ENCODE assay signal across 29 cellular contexts in genomic region chr7:48177271-48177670, GRCh38. TPM values are rescaled to one million over a fixed set of nuclear protein-coding genes. Genes with fewer than 3 reads are reported as not detected.
"Had no signal": no experiment of that assay in that cellular context is flagged by ENCODE, and none has a peak within 500 bp of the region (broad histone marks: within the 10 kb centered on the region; RNA-seq: fewer than 3 reads in every experiment).

No MANE protein-coding gene starts in this region.

- H3K27ac Mint-ChIP-seq: immature natural killer cell; naive thymus-derived CD8-positive, alpha-beta T cell; nephron; stimulated activated naive CD8-positive, alpha-beta T cell treated with anti-CD3 and anti-CD28 coated beads, Interleukin-15, Interleukin-2, amounts not matched to agents 100 ng/mL and 50 ng/mL, for 24 hours; type B pancreatic cell had no signal

- H3K4me1 Mint-ChIP-seq: immature natural killer cell; naive thymus-derived CD8-positive, alpha-beta T cell; nephron; neural crest cell had no signal

- H3K4me3 Mint-ChIP-seq: immature natural killer cell; naive thymus-derived CD8-positive, alpha-beta T cell; nephron; neural crest cell; stimulated activated naive CD8-positive, alpha-beta T cell treated with anti-CD3 and anti-CD28 coated beads, Interleukin-15, Interleukin-2, amounts not matched to agents 100 ng/mL and 50 ng/mL, for 24 hours; type B pancreatic cell had no signal

- H3K9ac ChIP-seq: parathyroid adenoma had no signal

- H3K36me3 ChIP-seq: left lung, lower lobe of right lung, right atrium auricular region, right lobe of liver, suprapubic skin, thoracic aorta, tibial nerve, vagina had no signal

- H3K36me3 Mint-ChIP-seq: immature natural killer cell; naive thymus-derived CD8-positive, alpha-beta T cell; type B pancreatic cell had no signal

- H3K4me1 ChIP-seq: left lung, lower lobe of right lung, parathyroid adenoma, right atrium auricular region, right lobe of liver, suprapubic skin, tibial nerve, vagina had no signal

- H3K4me3 ChIP-seq: left lung, lower lobe of right lung, right atrium auricular region, right lobe of liver, smooth muscle cell, suprapubic skin, thoracic aorta, tibial nerve, vagina had no signal

- H3K27me3 Mint-ChIP-seq: stimulated activated naive CD8-positive, alpha-beta T cell treated with anti-CD3 and anti-CD28 coated beads, Interleukin-15, Interleukin-2, amounts not matched to agents 100 ng/mL and 50 ng/mL, for 24 hours; type B pancreatic cell had no signal

- H3K79me2 ChIP-seq: parathyroid adenoma had no signal

- DNase-seq: hypothalamus; immature natural killer cell; kidney; left colon; lower lobe of right lung; mammary epithelial cell; mesenchymal stem cell; naive thymus-derived CD8-positive, alpha-beta T cell; occipital lobe; right lobe of liver; stimulated activated CD4-positive, alpha-beta T cell treated with anti-CD3 and anti-CD28 coated beads, Interleukin-1b, Interleukin-23, amount 100 ng/mL, for 48 hours; stimulated activated CD4-positive, alpha-beta T cell treated with anti-CD3 and anti-CD28 coated beads, Interleukin-2, amount 100 ng/mL, for 48 hours; stimulated activated CD4-positive, alpha-beta T cell treated with anti-CD3 and anti-CD28 coated beads, Interleukin-4, amount 100 ng/mL, for 4 hours; stimulated activated CD8-positive, alpha-beta memory T cell treated with anti-CD3 and anti-CD28 coated beads, Interleukin-4, amount 100 ng/mL, for 48 hours; stimulated activated naive CD4-positive, alpha-beta T cell had no signal

- H3K27me3 ChIP-seq: left lung, right atrium auricular region, right lobe of liver, suprapubic skin, tibial nerve, vagina had no signal

- H3K27ac ChIP-seq: left lung, lower lobe of right lung, parathyroid adenoma, right atrium auricular region, right lobe of liver, suprapubic skin, thoracic aorta, tibial nerve, vagina had no signal

- H3K9me3 Mint-ChIP-seq: immature natural killer cell; naive thymus-derived CD8-positive, alpha-beta T cell; nephron; stimulated activated naive CD8-positive, alpha-beta T cell treated with anti-CD3 and anti-CD28 coated beads, Interleukin-15, Interleukin-2, amounts not matched to agents 100 ng/mL and 50 ng/mL, for 24 hours; type B pancreatic cell had no signal

- ATAC-seq: left colon; left lung; naive thymus-derived CD8-positive, alpha-beta T cell; right lobe of liver had no signal

- H2AFZ ChIP-seq: parathyroid adenoma had no signal

- H3K4me2 ChIP-seq: smooth muscle cell had no signal

- FAIRE-seq: islet of Langerhans, kidney had no signal

- H3K9me3 ChIP-seq: left lung, lower lobe of right lung, right atrium auricular region, right lobe of liver, suprapubic skin, thoracic aorta, tibial nerve, vagina had no signal

RNA-seq across cellular contexts. Expression of gene ABCA13, which starts 6.0 kb away (rescaled TPM):
- total RNA-seq: naive thymus-derived CD8-positive, alpha-beta T cell; pulmonary artery endothelial cell; right atrium auricular region; smooth muscle cell; thoracic aorta had no signal
- polyA plus RNA-seq: immature natural killer cell; naive thymus-derived CD8-positive, alpha-beta T cell; smooth muscle cell had no signal
